Comparison of ENCODE assay signal across 1 cellular context in the genomic region with DNA sequence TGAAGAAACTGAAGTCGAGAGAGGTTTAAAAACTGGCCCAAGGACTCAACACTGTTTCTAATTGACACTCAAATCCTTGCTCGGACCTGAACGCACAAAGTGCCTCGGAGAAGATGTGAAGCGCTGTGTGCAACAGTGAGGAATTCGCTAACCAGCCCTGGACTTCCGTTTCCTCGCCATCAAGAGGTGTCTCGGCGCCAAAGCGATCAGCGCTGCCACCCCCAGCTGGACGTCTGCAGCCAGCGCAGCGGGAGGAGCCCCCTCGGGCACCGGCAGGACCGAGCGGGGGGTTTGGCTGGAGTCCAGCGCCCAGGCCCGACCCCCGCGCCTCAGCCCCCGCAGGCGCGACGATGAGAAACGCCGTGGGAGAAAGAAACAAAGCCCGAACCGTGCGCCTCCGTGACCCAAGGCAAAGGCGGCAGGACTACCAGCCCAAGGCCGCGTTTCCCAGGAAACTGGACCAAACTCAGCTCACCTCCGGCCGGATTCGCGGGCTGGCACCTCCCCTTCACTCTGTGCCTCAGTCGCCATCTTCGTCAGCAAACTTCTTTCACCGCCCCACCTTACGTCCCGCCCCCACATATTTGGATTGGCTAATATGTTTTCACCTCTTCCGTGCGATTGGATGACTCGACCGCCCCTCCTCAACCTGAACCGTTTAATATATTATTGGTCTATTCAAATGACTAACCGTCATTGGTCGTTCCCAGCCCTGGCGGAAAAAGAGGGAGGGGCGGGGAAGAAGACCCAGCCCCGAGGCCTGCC.
TF ChIP-seq lines count a peak whose summit lies in the region.

TSS of gene ARHGAP19 (minus strand) at position 541 of the 765 bp plus-strand sequence. CDS start at position 531, 10 bp downstream.

TF ChIP-seq in K562, 482 proteins besides CTCF, POLR2A, EP300 and RAD21 (continued from another document and continues in another):
- TF ChIP-seq, protein P1, sequence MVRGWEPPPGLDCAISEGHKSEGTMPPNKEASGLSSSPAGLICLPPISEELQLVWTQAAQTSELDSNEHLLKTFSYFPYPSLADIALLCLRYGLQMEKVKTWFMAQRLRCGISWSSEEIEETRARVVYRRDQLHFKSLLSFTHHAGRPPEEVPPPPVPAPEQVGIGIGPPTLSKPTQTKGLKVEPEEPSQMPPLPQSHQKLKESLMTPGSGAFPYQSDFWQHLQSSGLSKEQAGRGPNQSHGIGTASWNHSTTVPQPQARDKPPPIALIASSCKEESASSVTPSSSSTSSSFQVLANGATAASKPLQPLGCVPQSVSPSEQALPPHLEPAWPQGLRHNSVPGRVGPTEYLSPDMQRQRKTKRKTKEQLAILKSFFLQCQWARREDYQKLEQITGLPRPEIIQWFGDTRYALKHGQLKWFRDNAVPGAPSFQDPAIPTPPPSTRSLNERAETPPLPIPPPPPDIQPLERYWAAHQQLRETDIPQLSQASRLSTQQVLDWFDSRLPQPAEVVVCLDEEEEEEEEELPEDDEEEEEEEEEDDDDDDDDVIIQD (CRISPR knock-in tag; IDR thresholded peaks at IDR 0.05), result no peak
- TF ChIP-seq TRIM28 (IDR thresholded peaks at IDR 0.05) (no peak), ZNF232 (CRISPR knock-in tag; IDR thresholded peaks at IDR 0.05) (no peak), KLF16 (IDR thresholded peaks at IDR 0.05) (no peak), CHD2 (IDR thresholded peaks at IDR 0.05; ENCODE audit: low read depth, low read length) (peak; percentile 73), POLR2G (IDR thresholded peaks at IDR 0.05; ENCODE audit: low read depth, low read length) (peak; percentile 92), ZNF354B (CRISPR knock-in tag; IDR thresholded peaks at IDR 0.05) (no peak), KAT2B (IDR thresholded peaks at IDR 0.05; ENCODE audit: low read depth, low read length) (no peak), ELF4 (CRISPR knock-in tag; IDR thresholded peaks at IDR 0.05) (no peak), MTA3 (IDR thresholded peaks at IDR 0.05; ENCODE audit: borderline replicate concordance) (no peak), ZNF780A (CRISPR knock-in tag; IDR thresholded peaks at IDR 0.05) (no peak), CREBBP (IDR thresholded peaks at IDR 0.05; ENCODE audit: low read depth, low read length) (no peak), DDX20 (tag; IDR thresholded peaks at IDR 0.05; ENCODE audit: low read depth) (no peak), NR2C1 (IDR thresholded peaks at IDR 0.05) (peak; percentile 67), NR2C1 (tag; IDR thresholded peaks at IDR 0.05) (peak; percentile 67; the same call in 1 of the 2 replicates), ZKSCAN1 (IDR thresholded peaks at IDR 0.05; ENCODE audit: low read depth, low read length) (0 out of 2 replicates have a peak, but pooled peaks have one; percentile 10), HDGF (IDR thresholded peaks at IDR 0.05) (no peak), BRCA1 (IDR thresholded peaks at IDR 0.05) (no peak), BRCA1 (CRISPR knock-in tag; IDR thresholded peaks at IDR 0.05) (no peak), ZNF3 (CRISPR knock-in tag; IDR thresholded peaks at IDR 0.05) (no peak), U2AF2 (optimal IDR thresholded peaks at IDR 0.05; ENCODE audit: low read depth, low read length) (no peak), CREM (IDR thresholded peaks at IDR 0.05; ENCODE audit: low read depth) (peak; percentile 71), ZBTB17 (CRISPR knock-in tag; IDR thresholded peaks at IDR 0.05) (no peak), RFX7 (CRISPR knock-in tag; IDR thresholded peaks at IDR 0.05) (no peak), ZNF124 (CRISPR knock-in tag; IDR thresholded peaks at IDR 0.05) (no peak), SRF (CRISPR knock-in tag; IDR thresholded peaks at IDR 0.05) (no peak), CHD1 (IDR thresholded peaks at IDR 0.05; ENCODE audit: low read length) (peak; percentile 55), ZNF766 (CRISPR knock-in tag; conservative IDR thresholded peaks at IDR 0.05) (0 out of 2 replicates have a peak, but pooled peaks have one; percentile 26), ZNF316 (IDR thresholded peaks at IDR 0.05) (no peak), MYC (IDR thresholded peaks at IDR 0.05; ENCODE audit: low read depth, low read length) (no peak; the same call in 1 of the 2 replicates), MYC (CRISPR knock-in tag; IDR thresholded peaks at IDR 0.05; ENCODE audit: borderline replicate concordance, low read depth) (no peak), CSDE1 (IDR thresholded peaks at IDR 0.05) (no peak), ATF7 (IDR thresholded peaks at IDR 0.05) (peak; percentile 62; the same call in 1 of the 2 replicates), NR4A1 (CRISPR knock-in tag; IDR thresholded peaks at IDR 0.05) (no peak), NR4A1 (tag; IDR thresholded peaks at IDR 0.05) (no peak), SOX6 (IDR thresholded peaks at IDR 0.05) (0 out of 2 replicates have a peak, but pooled peaks have one; percentile 29), ADNP (tag; IDR thresholded peaks at IDR 0.05) (no peak), HDAC8 (tag; IDR thresholded peaks at IDR 0.05) (no peak), NCOA4 (IDR thresholded peaks at IDR 0.05; ENCODE audit: partially characterized antibody) (no peak), PRMT5 (CRISPR knock-in tag; IDR thresholded peaks at IDR 0.05) (no peak), RB1 (IDR thresholded peaks at IDR 0.05; ENCODE audit: low read depth) (peak; percentile 73), GATAD2A (IDR thresholded peaks at IDR 0.05) (peak; percentile 77), SREBF2 (CRISPR knock-in tag; IDR thresholded peaks at IDR 0.05) (no peak), OTX1 (CRISPR knock-in tag; IDR thresholded peaks at IDR 0.05) (no peak), RUNX1 (IDR thresholded peaks at IDR 0.05; ENCODE audit: low read depth) (no peak), REST (CRISPR knock-in tag; IDR thresholded peaks at IDR 0.05; ENCODE audit: low read depth) (no peak), ZNF589 (CRISPR knock-in tag; IDR thresholded peaks at IDR 0.05; ENCODE audit: low read depth) (no peak), ZZZ3 (IDR thresholded peaks at IDR 0.05) (no peak), HNRNPH1 (optimal IDR thresholded peaks at IDR 0.05; ENCODE audit: low read depth, low read length) (no peak), ZNF121 (CRISPR knock-in tag; conservative IDR thresholded peaks at IDR 0.05) (no peak), PYGO2 (tag; IDR thresholded peaks at IDR 0.05) (no peak), MTA1 (IDR thresholded peaks at IDR 0.05; ENCODE audit: borderline replicate concordance) (no peak), HDAC2 (IDR thresholded peaks at IDR 0.05) (0 out of 2 replicates have a peak, but pooled peaks have one; percentile 25), TEAD2 (tag; IDR thresholded peaks at IDR 0.05) (no peak), EGR1 (conservative IDR thresholded peaks at IDR 0.05) (peak; percentile 77), PHF21A (IDR thresholded peaks at IDR 0.05; ENCODE audit: borderline replicate concordance, low read depth) (peak; percentile 53; the same call in 1 of the 2 replicates)
- TF ChIP-seq, protein P2, sequence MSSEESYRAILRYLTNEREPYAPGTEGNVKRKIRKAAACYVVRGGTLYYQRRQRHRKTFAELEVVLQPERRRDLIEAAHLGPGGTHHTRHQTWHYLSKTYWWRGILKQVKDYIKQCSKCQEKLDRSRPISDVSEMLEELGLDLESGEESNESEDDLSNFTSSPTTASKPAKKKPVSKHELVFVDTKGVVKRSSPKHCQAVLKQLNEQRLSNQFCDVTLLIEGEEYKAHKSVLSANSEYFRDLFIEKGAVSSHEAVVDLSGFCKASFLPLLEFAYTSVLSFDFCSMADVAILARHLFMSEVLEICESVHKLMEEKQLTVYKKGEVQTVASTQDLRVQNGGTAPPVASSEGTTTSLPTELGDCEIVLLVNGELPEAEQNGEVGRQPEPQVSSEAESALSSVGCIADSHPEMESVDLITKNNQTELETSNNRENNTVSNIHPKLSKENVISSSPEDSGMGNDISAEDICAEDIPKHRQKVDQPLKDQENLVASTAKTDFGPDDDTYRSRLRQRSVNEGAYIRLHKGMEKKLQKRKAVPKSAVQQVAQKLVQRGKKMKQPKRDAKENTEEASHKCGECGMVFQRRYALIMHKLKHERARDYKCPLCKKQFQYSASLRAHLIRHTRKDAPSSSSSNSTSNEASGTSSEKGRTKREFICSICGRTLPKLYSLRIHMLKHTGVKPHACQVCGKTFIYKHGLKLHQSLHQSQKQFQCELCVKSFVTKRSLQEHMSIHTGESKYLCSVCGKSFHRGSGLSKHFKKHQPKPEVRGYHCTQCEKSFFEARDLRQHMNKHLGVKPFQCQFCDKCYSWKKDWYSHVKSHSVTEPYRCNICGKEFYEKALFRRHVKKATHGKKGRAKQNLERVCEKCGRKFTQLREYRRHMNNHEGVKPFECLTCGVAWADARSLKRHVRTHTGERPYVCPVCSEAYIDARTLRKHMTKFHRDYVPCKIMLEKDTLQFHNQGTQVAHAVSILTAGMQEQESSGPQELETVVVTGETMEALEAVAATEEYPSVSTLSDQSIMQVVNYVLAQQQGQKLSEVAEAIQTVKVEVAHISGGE (CRISPR knock-in tag; IDR thresholded peaks at IDR 0.05), result peak in 1 of 3 experiments; percentile 46; a peak in 1 of 6 replicates
- TF ChIP-seq, protein P3, sequence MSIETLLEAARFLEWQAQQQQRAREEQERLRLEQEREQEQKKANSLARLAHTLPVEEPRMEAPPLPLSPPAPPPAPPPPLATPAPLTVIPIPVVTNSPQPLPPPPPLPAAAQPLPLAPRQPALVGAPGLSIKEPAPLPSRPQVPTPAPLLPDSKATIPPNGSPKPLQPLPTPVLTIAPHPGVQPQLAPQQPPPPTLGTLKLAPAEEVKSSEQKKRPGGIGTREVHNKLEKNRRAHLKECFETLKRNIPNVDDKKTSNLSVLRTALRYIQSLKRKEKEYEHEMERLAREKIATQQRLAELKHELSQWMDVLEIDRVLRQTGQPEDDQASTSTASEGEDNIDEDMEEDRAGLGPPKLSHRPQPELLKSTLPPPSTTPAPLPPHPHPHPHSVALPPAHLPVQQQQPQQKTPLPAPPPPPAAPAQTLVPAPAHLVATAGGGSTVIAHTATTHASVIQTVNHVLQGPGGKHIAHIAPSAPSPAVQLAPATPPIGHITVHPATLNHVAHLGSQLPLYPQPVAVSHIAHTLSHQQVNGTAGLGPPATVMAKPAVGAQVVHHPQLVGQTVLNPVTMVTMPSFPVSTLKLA (conservative IDR thresholded peaks at IDR 0.05), result no peak; a peak in 1 of 4 replicates
- TF ChIP-seq, protein P4, sequence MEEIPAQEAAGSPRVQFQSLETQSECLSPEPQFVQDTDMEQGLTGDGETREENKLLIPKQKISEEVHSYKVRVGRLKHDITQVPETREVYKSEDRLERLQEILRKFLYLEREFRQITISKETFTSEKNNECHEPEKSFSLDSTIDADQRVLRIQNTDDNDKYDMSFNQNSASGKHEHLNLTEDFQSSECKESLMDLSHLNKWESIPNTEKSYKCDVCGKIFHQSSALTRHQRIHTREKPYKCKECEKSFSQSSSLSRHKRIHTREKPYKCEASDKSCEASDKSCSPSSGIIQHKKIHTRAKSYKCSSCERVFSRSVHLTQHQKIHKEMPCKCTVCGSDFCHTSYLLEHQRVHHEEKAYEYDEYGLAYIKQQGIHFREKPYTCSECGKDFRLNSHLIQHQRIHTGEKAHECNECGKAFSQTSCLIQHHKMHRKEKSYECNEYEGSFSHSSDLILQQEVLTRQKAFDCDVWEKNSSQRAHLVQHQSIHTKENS (CRISPR knock-in tag; IDR thresholded peaks at IDR 0.05), result no peak
- TF ChIP-seq, protein P5, sequence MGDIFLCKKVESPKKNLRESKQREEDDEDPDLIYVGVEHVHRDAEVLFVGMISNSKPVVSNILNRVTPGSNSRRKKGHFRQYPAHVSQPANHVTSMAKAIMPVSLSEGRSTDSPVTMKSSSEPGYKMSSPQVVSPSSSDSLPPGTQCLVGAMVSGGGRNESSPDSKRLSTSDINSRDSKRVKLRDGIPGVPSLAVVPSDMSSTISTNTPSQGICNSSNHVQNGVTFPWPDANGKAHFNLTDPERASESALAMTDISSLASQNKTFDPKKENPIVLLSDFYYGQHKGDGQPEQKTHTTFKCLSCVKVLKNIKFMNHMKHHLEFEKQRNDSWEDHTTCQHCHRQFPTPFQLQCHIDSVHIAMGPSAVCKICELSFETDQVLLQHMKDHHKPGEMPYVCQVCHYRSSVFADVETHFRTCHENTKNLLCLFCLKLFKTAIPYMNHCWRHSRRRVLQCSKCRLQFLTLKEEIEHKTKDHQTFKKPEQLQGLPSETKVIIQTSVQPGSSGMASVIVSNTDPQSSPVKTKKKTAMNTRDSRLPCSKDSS (IDR thresholded peaks at IDR 0.05; ENCODE audit: low read depth, partially characterized antibody), result no peak
